8 cellular contexts compared by ENCODE assay signal in genomic region chr12:93982847-93983315, GRCh38.
DNase-seq lines count a peak whose midpoint lies in the region; ATAC-seq and TF ChIP-seq lines count a peak whose summit lies in the region.

No MANE protein-coding gene starts in this region.

- no peaks in the 10 kb centered on the region for H3K36me3 ChIP-seq in BLaER1
- H3K36me3 ChIP-seq in kidney epithelial cell (ENCODE audit: control insufficient read depth, insufficient read depth, low read length), result no peaks in the 10 kb centered on the region
- H3K36me3 ChIP-seq in Peyer's patch, result no peaks in the 10 kb centered on the region

- no peak for TF ChIP-seq POLR2A in Peyer's patch (IDR thresholded peaks at IDR 0.05)

- peaks cover 6% of the 10 kb centered on the region for H3K9me3 Mint-ChIP-seq in activated T-helper 1 cell treated with anti-CD3 and anti-CD28 coated beads, Interleukin-12 subunit alpha, Interleukin-12 subunit beta, Interleukin-2, Interleukin-4 antibody, amounts not matched to agents 30 ng/mL and 10 ng/mL and 1 ng/mL, durations not matched to agents 14 hours and 24 hours and 36 hours

- intact Hi-C loops in activated T-helper 1 cell treated with anti-CD3 and anti-CD28 coated beads, Interleukin-12 subunit alpha, Interleukin-12 subunit beta, Interleukin-2, Interleukin-4 antibody, amounts not matched to agents 30 ng/mL and 10 ng/mL and 1 ng/mL, durations not matched to agents 14 hours and 24 hours and 36 hours (cut with micrococcal nuclease), result loop anchor here (1.0 kb wide), 5 partner anchors 103 to 216 kb away; no protein-coding TSS in a partner anchor

- H3K27me3 Mint-ChIP-seq in activated T-helper 1 cell treated with anti-CD3 and anti-CD28 coated beads, Interleukin-12 subunit alpha, Interleukin-12 subunit beta, Interleukin-2, Interleukin-4 antibody, amounts not matched to agents 30 ng/mL and 10 ng/mL and 1 ng/mL, durations not matched to agents 14 hours and 24 hours and 36 hours (ENCODE audit: insufficient read depth), result peaks cover 9% of the 10 kb centered on the region

- H3K27ac Mint-ChIP-seq in activated T-helper 1 cell treated with anti-CD3 and anti-CD28 coated beads, Interleukin-12 subunit alpha, Interleukin-12 subunit beta, Interleukin-2, Interleukin-4 antibody, amounts not matched to agents 30 ng/mL and 10 ng/mL and 1 ng/mL, durations not matched to agents 14 hours and 24 hours and 36 hours, result peak overlapping the region; percentile 15

- H3K4me2 ChIP-seq in BLaER1, result 0 out of 2 replicates have a peak overlapping the region, but pooled peaks have one; percentile 4

- H3K27me3 ChIP-seq in BLaER1 (no peaks in the 10 kb centered on the region), kidney epithelial cell (ENCODE audit: control insufficient read depth, insufficient read depth, low read length) (no peaks in the 10 kb centered on the region), Peyer's patch (no peaks in the 10 kb centered on the region)

- H3K9me3 ChIP-seq in BLaER1 (0 out of 2 replicates have a peak, but pooled peaks cover 5% of the 10 kb centered on the region), Peyer's patch (no peaks in the 10 kb centered on the region)

- H3K27ac ChIP-seq in BLaER1 (no peak overlapping the region), Peyer's patch (no peak overlapping the region)

- H3K4me1 Mint-ChIP-seq in activated T-helper 1 cell treated with anti-CD3 and anti-CD28 coated beads, Interleukin-12 subunit alpha, Interleukin-12 subunit beta, Interleukin-2, Interleukin-4 antibody, amounts not matched to agents 30 ng/mL and 10 ng/mL and 1 ng/mL, durations not matched to agents 14 hours and 24 hours and 36 hours (ENCODE audit: low read depth), result peaks cover 36% of the 10 kb centered on the region

- H3K36me3 Mint-ChIP-seq in activated T-helper 1 cell treated with anti-CD3 and anti-CD28 coated beads, Interleukin-12 subunit alpha, Interleukin-12 subunit beta, Interleukin-2, Interleukin-4 antibody, amounts not matched to agents 30 ng/mL and 10 ng/mL and 1 ng/mL, durations not matched to agents 14 hours and 24 hours and 36 hours (ENCODE audit: low read depth), result peaks cover 3% of the 10 kb centered on the region

- no peak for ATAC-seq in GM18909 (IDR thresholded peaks at IDR 0.05; ENCODE audit: poor library complexity, unreplicated experiment)
- ATAC-seq in GM19328 (IDR thresholded peaks at IDR 0.05; ENCODE audit: unreplicated experiment), result no peak

- TF ChIP-seq CTCF in kidney epithelial cell (IDR thresholded peaks at IDR 0.05; ENCODE audit: insufficient read depth, low read length, poor library complexity, severe bottlenecking) (no peak), Peyer's patch (IDR thresholded peaks at IDR 0.05) (no peak)

- in situ Hi-C loops in KBM-7 (cut with MboI; ENCODE audit: low pct_unique_long_range_greater_than_20kb, low sequenced_read_pairs), result loop anchor here (10.0 to 25.0 kb wide), 2 partner anchors 112 to 471 kb away; no protein-coding TSS in a partner anchor

- H3K4me1 ChIP-seq in BLaER1 (0 out of 2 replicates have a peak, but pooled peaks cover 4% of the 10 kb centered on the region), Peyer's patch (no peaks in the 10 kb centered on the region)

- no peak overlapping the region for H3K4me3 Mint-ChIP-seq in activated T-helper 1 cell treated with anti-CD3 and anti-CD28 coated beads, Interleukin-12 subunit alpha, Interleukin-12 subunit beta, Interleukin-2, Interleukin-4 antibody, amounts not matched to agents 30 ng/mL and 10 ng/mL and 1 ng/mL, durations not matched to agents 14 hours and 24 hours and 36 hours

- no peak overlapping the region for H3K9ac ChIP-seq in BLaER1

- no peaks in the 10 kb centered on the region for H4K20me1 ChIP-seq in BLaER1

- H3K4me3 ChIP-seq in BLaER1 (no peak overlapping the region), kidney epithelial cell (ENCODE audit: low read depth, low read length) (no peak overlapping the region), Peyer's patch (no peak overlapping the region)

- peak; percentile 15 for DNase-seq in KBM-7
- no peak for DNase-seq in activated T-helper 1 cell treated with anti-CD3 and anti-CD28 coated beads, Interleukin-12 subunit alpha, Interleukin-12 subunit beta, Interleukin-2, Interleukin-4 antibody, amounts not matched to agents 30 ng/mL and 10 ng/mL and 1 ng/mL, durations not matched to agents 14 hours and 24 hours and 36 hours (ENCODE audit: low spot score)
- peak; percentile 7 for DNase-seq in kidney epithelial cell (ENCODE audit: low read depth)
- no peak for DNase-seq in Peyer's patch
- no peak for DNase-seq in medulla oblongata (ENCODE audit: extremely low spot score)

Comparison
In these comparisons a context has a peak if more than half of its experiments do, and no peak if none do; other contexts are left out.
1. DNase-seq: peak in KBM-7 (single experiment) and kidney epithelial cell (single experiment); none in activated T-helper 1 cell treated with anti-CD3 and anti-CD28 coated beads, Interleukin-12 subunit alpha, Interleukin-12 subunit beta, Interleukin-2, Interleukin-4 antibody, amounts not matched to agents 30 ng/mL and 10 ng/mL and 1 ng/mL, durations not matched to agents 14 hours and 24 hours and 36 hours (single experiment), Peyer's patch (0 of 3) and medulla oblongata (single experiment).